11 cellular contexts compared by ENCODE assay signal in genomic region chr18:12288406-12288762, GRCh38. TPM values are rescaled to one million over a fixed set of nuclear protein-coding genes. Genes with fewer than 3 reads are reported as not detected.
A peak's percentile ranks its signal among the peaks of the same experiment; 100 is the strongest.
DNase-seq lines count a peak whose midpoint lies in the region; ATAC-seq, FAIRE-seq and TF ChIP-seq lines count a peak whose summit lies in the region.
"Had no signal": no experiment of that assay in that cellular context is flagged by ENCODE, and none has a peak within 500 bp of the region (broad histone marks: within the 10 kb centered on the region; RNA-seq: fewer than 3 reads in every experiment).

No MANE protein-coding gene starts in this region.

- H3K4me1 Mint-ChIP-seq in immature natural killer cell, result no peaks in the 10 kb centered on the region

- H4K91ac ChIP-seq in neuronal stem cell (ENCODE audit: low read depth, low read length, poor library complexity), result no peak overlapping the region

- DNase-seq in A673 (ENCODE audit: low spot score) (no peak), WERI-Rb-1 (no peak), neuronal stem cell (ENCODE audit: low spot score) (no peak), immature natural killer cell (no peak), small intestine (no peak)
- DNase-seq: midbrain had no signal

- peaks cover 0 to 2% (median 0%) of the 10 kb centered on the region in 6 donors for H3K9me3 Mint-ChIP-seq in immature natural killer cell

- CTCF ChIA-PET in A673 (lab: Charles Lee), result interaction anchor here (0.6 to 2.1 kb wide), 3 partner anchors 9 to 21 kb away, joined by 4 to 7 read pairs (median 5); no protein-coding TSS in a partner anchor

- BruUV-seq in A673 (replicated peaks; lab: Mats Ljungman, UMichigan), result no TSS peak

- no peak overlapping the region for H4K8ac ChIP-seq in neuronal stem cell (ENCODE audit: low read depth, low read length)

- no peak overlapping the region for H2BK120ac ChIP-seq in neuronal stem cell (ENCODE audit: low read depth, low read length)

- H3K36me3 Mint-ChIP-seq in immature natural killer cell, result peaks cover 0 to 4% (median 0%) of the 10 kb centered on the region in 3 donors

- TF ChIP-seq EP300 in gastroesophageal sphincter (IDR thresholded peaks at IDR 0.05), result no peak

- H3K27ac ChIP-seq in A673 (ENCODE audit: low read depth, low read length, poor library complexity, severe bottlenecking) (no peak overlapping the region), WERI-Rb-1 (no peak overlapping the region), gastroesophageal sphincter (peak overlapping the region; percentile 81 to 94 (median 92)), neuronal stem cell (replicated peaks; ENCODE audit: low read length) (no peak overlapping the region), small intestine (ENCODE audit: low read depth in 1 of 2, low read length in 1 of 2) (peak overlapping the region in 1 of 2 donors; percentile 68)

- peak overlapping the region; percentile 99 for H3K4me2 ChIP-seq in neuronal stem cell (ENCODE audit: insufficient read depth, low read length, poor library complexity, severe bottlenecking)

- no peak for TF ChIP-seq POLR2A in gastroesophageal sphincter (IDR thresholded peaks at IDR 0.05)

- H3K4me3 ChIP-seq in A673 (ENCODE audit: low read depth, low read length, poor library complexity, severe bottlenecking) (peak overlapping the region; percentile 49), WERI-Rb-1 (ENCODE audit: low read depth, low read length) (peak overlapping the region; percentile 43), gastroesophageal sphincter (peak overlapping the region; percentile 44 to 58), neuronal stem cell (ENCODE audit: low read length in 2 of 2) (peak overlapping the region; percentile 30 to 75), small intestine (ENCODE audit: low read depth in 1 of 2, low read length in 2 of 2) (no peak overlapping the region)

- peak overlapping the region; percentile 78 for H2AFZ ChIP-seq in neuronal stem cell (ENCODE audit: low read length)

- H3K18ac ChIP-seq in neuronal stem cell (ENCODE audit: low read length), result peak overlapping the region; percentile 35

- H2AK5ac ChIP-seq in neuronal stem cell (ENCODE audit: low read depth, low read length), result no peak overlapping the region

- ATAC-seq in gastroesophageal sphincter (no peak), HG03520 (IDR thresholded peaks at IDR 0.05; ENCODE audit: unreplicated experiment) (no peak), GM19351 (IDR thresholded peaks at IDR 0.05; ENCODE audit: unreplicated experiment) (no peak)

- no peak overlapping the region for H3K23ac ChIP-seq in neuronal stem cell (ENCODE audit: low read depth, low read length, poor library complexity)

- no peak overlapping the region for H2BK12ac ChIP-seq in neuronal stem cell (ENCODE audit: low read length)

- no peak overlapping the region for H3K27ac Mint-ChIP-seq in immature natural killer cell

- H3K27me3 ChIP-seq in A673 (replicated peaks; ENCODE audit: insufficient read depth, low read depth, low read length, poor library complexity) (no peaks in the 10 kb centered on the region), WERI-Rb-1 (ENCODE audit: insufficient read depth, low read depth, severe bottlenecking) (no peaks in the 10 kb centered on the region), gastroesophageal sphincter (no peaks in the 10 kb centered on the region), neuronal stem cell (ENCODE audit: control insufficient read depth in 3 of 3, insufficient read depth in 3 of 3, low read depth in 1 of 3, low read length in 3 of 3) (peaks cover 7 to 65% (median 24%) of the 10 kb centered on the region in 3 experiments), small intestine (ENCODE audit: control insufficient read depth in 2 of 2, insufficient read depth in 2 of 2, low read length in 2 of 2) (peaks cover 0 to 15% of the 10 kb centered on the region in 2 donors)

- FAIRE-seq in small intestine (lab: Jason Lieb, UNC), result no peak
- FAIRE-seq: A204.1 had no signal

- no peak overlapping the region for H3K4ac ChIP-seq in neuronal stem cell (ENCODE audit: low read length)

- POLR2A ChIA-PET in A673 (lab: Charles Lee; ENCODE audit: low non-redundant PET), result no interaction called here

- no peak overlapping the region for H3K14ac ChIP-seq in neuronal stem cell (ENCODE audit: low read length)

- WGBS in gastroesophageal sphincter (ENCODE audit: low coverage in 1 of 2), 2 donors, result 11 to 14% methylated on average over 6 to 8 of the region's 10 CpGs
- WGBS in neuronal stem cell (ENCODE audit: extremely low coverage in 2 of 2, insufficient read length in 2 of 2, insufficient replicate concordance in 1 of 2), 2 donors, result no CpG with 5 or more reads among the region's 10 CpGs
- 13 to 16% (median 15%) methylated on average over 10 of the region's 10 CpGs for WGBS in small intestine, 3 donors

- no peak overlapping the region for H2BK5ac ChIP-seq in neuronal stem cell (ENCODE audit: low read length)

- TF ChIP-seq CTCF in A673 (conservative IDR thresholded peaks at IDR 0.05; ENCODE audit: low read depth, low read length) (no peak), WERI-Rb-1 (IDR thresholded peaks at IDR 0.05; ENCODE audit: low read depth, low read length) (no peak), gastroesophageal sphincter (IDR thresholded peaks at IDR 0.05) (no peak)

- H3K36me3 ChIP-seq in A673 (ENCODE audit: insufficient read depth, low read length, poor library complexity, severe bottlenecking) (no peaks in the 10 kb centered on the region), WERI-Rb-1 (no peaks in the 10 kb centered on the region), gastroesophageal sphincter (no peaks in the 10 kb centered on the region), neuronal stem cell (replicated peaks in 1 of 2; ENCODE audit: control insufficient read depth in 2 of 2, insufficient read depth in 2 of 2, low read length in 2 of 2) (no peaks in the 10 kb centered on the region), small intestine (ENCODE audit: control insufficient read depth in 2 of 2, insufficient read depth in 2 of 2, low read length in 2 of 2) (no peaks in the 10 kb centered on the region)

- H3K4me3 Mint-ChIP-seq in immature natural killer cell, result no peak overlapping the region

- peak overlapping the region; percentile 35 for H2BK15ac ChIP-seq in neuronal stem cell (ENCODE audit: low read length)

- peaks cover 0 to 23% (median 5%) of the 10 kb centered on the region in 3 donors for H3K27me3 Mint-ChIP-seq in immature natural killer cell (ENCODE audit: low read depth in 3 of 3)

- no peaks in the 10 kb centered on the region for H3K9me3 ChIP-seq in A673 (ENCODE audit: low read depth, low read length, poor library complexity, severe bottlenecking)
- H3K9me3 ChIP-seq in WERI-Rb-1 (ENCODE audit: severe bottlenecking), result no peaks in the 10 kb centered on the region
- H3K9me3 ChIP-seq in gastroesophageal sphincter, result no peaks in the 10 kb centered on the region
- no peaks in the 10 kb centered on the region for H3K9me3 ChIP-seq in neuronal stem cell (replicated peaks in 1 of 2; ENCODE audit: control insufficient read depth in 2 of 2, insufficient read depth in 1 of 2, low read depth in 1 of 2, low read length in 2 of 2)
- H3K9me3 ChIP-seq in small intestine (ENCODE audit: control insufficient read depth, low read depth), result no peaks in the 10 kb centered on the region

- H3K9ac ChIP-seq in neuronal stem cell (ENCODE audit: low read depth, low read length, poor library complexity), result no peak overlapping the region

- intact Hi-C loops in A673 (cut with micrococcal nuclease; ENCODE audit: unreplicated experiment), result no loop called here

- no peaks in the 10 kb centered on the region for H3K79me1 ChIP-seq in neuronal stem cell (ENCODE audit: low read depth, low read length)

- peaks cover 10% of the 10 kb centered on the region for H3K4me1 ChIP-seq in A673 (ENCODE audit: insufficient read depth, low read length, poor library complexity, severe bottlenecking)
- peaks cover 0 to 21% (median 13%) of the 10 kb centered on the region in 3 donors for H3K4me1 ChIP-seq in gastroesophageal sphincter
- peaks cover 12 to 15% of the 10 kb centered on the region in 2 donors for H3K4me1 ChIP-seq in neuronal stem cell (ENCODE audit: control insufficient read depth in 2 of 2, insufficient read depth in 1 of 2, low read depth in 1 of 2, low read length in 2 of 2)
- H3K4me1 ChIP-seq in small intestine (ENCODE audit: control insufficient read depth in 2 of 2, insufficient read depth in 1 of 2, low read depth in 1 of 2, low read length in 1 of 2), result no peaks in the 10 kb centered on the region

RNA-seq across cellular contexts. Expression of gene TUBB6, which starts 19.7 kb away (rescaled TPM):
- total RNA-seq in A673 (2021) (182 and 197 TPM in 2 replicates), gastroesophageal sphincter (100 to 1,000 TPM; 398 to 983 (median 654) TPM)
- 91.0 TPM for polyA plus RNA-seq in neuronal stem cell (2013, experiment 1 of 2)
- polyA plus RNA-seq in neuronal stem cell (2013, experiment 2 of 2), result 86.1 TPM
- polyA plus RNA-seq in immature natural killer cell (1 to 10 TPM in 1 of 3 donors, not detected in 2; 4.8 TPM), small intestine (10 to 100 TPM; 11.9 to 56.4 (median 33.5) TPM)
- total RNA-seq: OCI-LY7 had no signal

RNA-seq across cellular contexts. Expression of gene CIDEA, which starts 34.2 kb away (rescaled TPM):
- not detected in 2 replicates for total RNA-seq in A673 (2021)
- total RNA-seq in gastroesophageal sphincter, result 1 to 10 TPM in 1 of 4 donors, under 1 TPM in 2, not detected in 1; 0.31 to 5.1 (median 0.59) TPM
- polyA plus RNA-seq in neuronal stem cell (2013, experiment 1 of 2), result not detected
- polyA plus RNA-seq in neuronal stem cell (2013, experiment 2 of 2), result not detected
- polyA plus RNA-seq in immature natural killer cell, result not detected
- polyA plus RNA-seq in small intestine, result 1 to 10 TPM in 2 of 3 donors, not detected in 1; 1.6 to 8.8 TPM
- total RNA-seq: OCI-LY7 had no signal

Comparison
In these comparisons a context has a peak if more than half of its experiments do, and no peak if none do; other contexts are left out.
1. H3K27ac ChIP-seq: peak in gastroesophageal sphincter (4 of 4); none in A673 (single experiment), WERI-Rb-1 (single experiment) and neuronal stem cell (single experiment).
2. H3K4me3 ChIP-seq: peak in A673 (single experiment), WERI-Rb-1 (single experiment), gastroesophageal sphincter (2 of 2) and neuronal stem cell (2 of 2); none in small intestine (0 of 2).